21 cellular contexts compared by ENCODE assay signal in genomic region chr10:74842301-74842700, GRCh38. TPM values are rescaled to one million over a fixed set of nuclear protein-coding genes. Genes with fewer than 3 reads are reported as not detected.
A peak's percentile ranks its signal among the peaks of the same experiment; 100 is the strongest.
DNase-seq lines count a peak whose midpoint lies in the region; ATAC-seq, FAIRE-seq and TF ChIP-seq lines count a peak whose summit lies in the region.
"Had no signal": no experiment of that assay in that cellular context is flagged by ENCODE, and none has a peak within 500 bp of the region (broad histone marks: within the 10 kb centered on the region; RNA-seq: fewer than 3 reads in every experiment).

No MANE protein-coding gene starts in this region.

- peak; percentile 2 for FAIRE-seq in RCC 7860 (lab: Jason Lieb, UNC)

- H3K9me3 ChIP-seq in tibial nerve: no peaks in the 10 kb centered on the region
- no peaks in the 10 kb centered on the region for H3K9me3 ChIP-seq in aorta (ENCODE audit: control insufficient read depth, low read length)
- H3K9me3 ChIP-seq: ascending aorta, esophagus squamous epithelium, thoracic aorta had no signal

- peak overlapping the region; percentile 74 to 79 for H3K27ac Mint-ChIP-seq in natural killer cell
- H3K27ac Mint-ChIP-seq: activated CD4-positive, alpha-beta memory T cell treated with anti-CD3 and anti-CD28 coated beads for 36 hours; activated T-helper 2 cell treated with anti-CD3 and anti-CD28 coated beads, Interferon-gamma antibody, Interleukin-2, Interleukin-4, amounts not matched to agents 10 μg/mL and 5 μg/mL and 100 μg/mL, durations not matched to agents 14 hours and 24 hours and 36 hours; B cell; dendritic cell treated with granulocyte-macrophage colony-stimulating factor and Interleukin-4, amounts not matched to agents 40 ng/mL and 50 ng/mL, for 4 days had no signal

- H3K36me3 Mint-ChIP-seq in natural killer cell: peaks cover 12% of the 10 kb centered on the region

- TF ChIP-seq POLR2A in tibial nerve (IDR thresholded peaks at IDR 0.05): no peak

- H3K4me3 ChIP-seq in AG10803 (ENCODE audit: low read length): no peak overlapping the region
- H3K4me3 ChIP-seq in tibial nerve: no peak overlapping the region
- H3K4me3 ChIP-seq in aorta (ENCODE audit: low read length in 2 of 2): no peak overlapping the region
- H3K4me3 ChIP-seq: ascending aorta, esophagus squamous epithelium, thoracic aorta had no signal

- no peaks in the 10 kb centered on the region for H3K27me3 Mint-ChIP-seq in natural killer cell (ENCODE audit: low read depth in 2 of 2)
- H3K27me3 Mint-ChIP-seq: activated CD4-positive, alpha-beta memory T cell treated with anti-CD3 and anti-CD28 coated beads for 36 hours; B cell; dendritic cell treated with granulocyte-macrophage colony-stimulating factor and Interleukin-4, amounts not matched to agents 40 ng/mL and 50 ng/mL, for 4 days; naive B cell had no signal

- H3K27me3 ChIP-seq in tibial nerve (no peaks in the 10 kb centered on the region), aorta (ENCODE audit: control insufficient read depth in 1 of 2, insufficient read depth in 2 of 2, low read length in 1 of 2) (no peaks in the 10 kb centered on the region)
- H3K27me3 ChIP-seq: ascending aorta, esophagus squamous epithelium had no signal

- ATAC-seq in natural killer cell: peak in 1 of 3 donors; percentile 29
- no peak for ATAC-seq in aorta (ENCODE audit: low FRiP score)
- ATAC-seq in HG03135 (IDR thresholded peaks at IDR 0.05; ENCODE audit: unreplicated experiment): no peak
- ATAC-seq: SK-N-SH treated with all-trans-retinoic acid at 6 μM for 48 hours had no signal

- no peak overlapping the region for H3K4me3 Mint-ChIP-seq in natural killer cell
- H3K4me3 Mint-ChIP-seq: activated CD4-positive, alpha-beta memory T cell treated with anti-CD3 and anti-CD28 coated beads for 36 hours; B cell; dendritic cell treated with granulocyte-macrophage colony-stimulating factor and Interleukin-4, amounts not matched to agents 40 ng/mL and 50 ng/mL, for 4 days; naive B cell had no signal

- TF ChIP-seq CTCF in AG10803 (conservative IDR thresholded peaks at IDR 0.05; ENCODE audit: low read length) (no peak), natural killer cell (IDR thresholded peaks at IDR 0.05) (no peak), tibial nerve (IDR thresholded peaks at IDR 0.05) (no peak)

- no peak for TF ChIP-seq EP300 in tibial nerve (IDR thresholded peaks at IDR 0.05)

- intact Hi-C loops in natural killer cell (cut with micrococcal nuclease) (no loop called here), aorta (cut with DNase I) (no loop called here)

- H3K4me1 Mint-ChIP-seq in natural killer cell: peaks cover 45 to 50% of the 10 kb centered on the region in 2 donors

- H3K27ac ChIP-seq in tibial nerve (peak overlapping the region in 2 of 4 donors; percentile 33 to 38), aorta (ENCODE audit: low read depth in 1 of 2, low read length in 2 of 2) (no peak overlapping the region)

- DNase-seq in AG10803 (ENCODE audit: low read depth) (peak; percentile 46), EH (ENCODE audit: low read depth) (peak; percentile 59), RCC 7860 (ENCODE audit: low spot score) (no peak), natural killer cell (no peak), tibial nerve (ENCODE audit: low spot score in 2 of 2) (no peak), aorta (no peak), mucosa of gallbladder (ENCODE audit: low spot score) (no peak)
- DNase-seq: activated CD4-positive, alpha-beta memory T cell treated with anti-CD3 and anti-CD28 coated beads for 36 hours; esophagus squamous epithelium; H7; hypothalamus; naive B cell; NCI-H1105; NCI-H2171 treated with DMSO at 0.1 percent for 48 hours had no signal

- H3K36me3 ChIP-seq in tibial nerve (peaks cover 0 to 27% (median 0%) of the 10 kb centered on the region in 3 donors), aorta (ENCODE audit: control insufficient read depth in 1 of 2, insufficient read depth in 2 of 2, low read length in 1 of 2) (peaks cover 2 to 3% of the 10 kb centered on the region in 2 donors)
- H3K36me3 ChIP-seq: thoracic aorta had no signal

- no peaks in the 10 kb centered on the region for H3K9me3 Mint-ChIP-seq in natural killer cell
- H3K9me3 Mint-ChIP-seq: activated CD4-positive, alpha-beta memory T cell treated with anti-CD3 and anti-CD28 coated beads for 36 hours; activated T-helper 2 cell treated with anti-CD3 and anti-CD28 coated beads, Interferon-gamma antibody, Interleukin-2, Interleukin-4, amounts not matched to agents 10 μg/mL and 5 μg/mL and 100 μg/mL, durations not matched to agents 14 hours and 24 hours and 36 hours; dendritic cell treated with granulocyte-macrophage colony-stimulating factor and Interleukin-4, amounts not matched to agents 40 ng/mL and 50 ng/mL, for 4 days; naive B cell had no signal

- H3K4me1 ChIP-seq in tibial nerve: peaks cover 0 to 67% (median 16%) of the 10 kb centered on the region in 4 donors
- H3K4me1 ChIP-seq in aorta (ENCODE audit: control insufficient read depth in 1 of 2, insufficient read depth in 2 of 2, low read length in 2 of 2): peaks cover 4 to 6% of the 10 kb centered on the region in 2 donors

- 60 to 61% methylated on average over 1 of the region's 1 CpG for WGBS in tibial nerve, 2 donors
- WGBS in aorta, 2 donors: 63 to 72% methylated on average over 1 of the region's 1 CpG

RNA-seq across cellular contexts. Expression of gene KAT6B, which starts 15.9 kb away (rescaled TPM):
- total RNA-seq in natural killer cell: 100 to 1,000 TPM; 117 to 133 (median 121) TPM
- 10 to 100 TPM; 42.3 to 59.7 (median 45.6) TPM for total RNA-seq in tibial nerve
- total RNA-seq in aorta: 10 to 100 TPM; 29.4 to 47.5 TPM
- 10 to 100 TPM in 1 of 2 donors, 1 to 10 TPM in 1; 8.5 to 13.5 TPM for polyA plus RNA-seq in aorta
- total RNA-seq in mucosa of gallbladder: 33.0 TPM

Comparison
In these comparisons a context has a peak if more than half of its experiments do, and no peak if none do; other contexts are left out.
1. DNase-seq: peak in AG10803 (single experiment) and EH (single experiment); none in RCC 7860 (single experiment), natural killer cell (single experiment), tibial nerve (0 of 2), aorta (0 of 2) and mucosa of gallbladder (single experiment).